24 cellular contexts compared by ENCODE assay signal in the genomic region with DNA sequence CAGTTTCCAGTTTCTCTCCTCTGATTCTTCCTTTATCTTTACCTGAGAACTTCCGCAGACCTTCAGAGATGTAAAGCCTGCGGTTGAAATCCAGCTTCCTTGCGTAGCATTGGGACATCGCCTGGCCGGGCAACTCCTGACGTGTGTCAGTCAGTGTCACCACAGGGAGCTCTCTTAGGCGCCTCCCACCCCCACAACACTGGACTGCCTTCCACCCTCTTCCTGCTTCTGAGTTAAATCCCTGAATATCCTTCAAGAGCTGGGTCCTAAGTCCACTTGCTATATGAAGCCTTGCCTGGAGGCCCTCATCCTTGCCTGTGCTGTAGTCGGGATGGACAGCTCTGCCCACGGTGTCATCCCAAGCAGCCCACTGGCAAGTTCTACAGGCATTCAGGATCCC.
"Had no signal": no experiment of that assay in that cellular context is flagged by ENCODE, and none has a peak within 500 bp of the region (broad histone marks: within the 10 kb centered on the region; RNA-seq: fewer than 3 reads in every experiment).

No MANE protein-coding gene starts in this region.

- H3K9me3 Mint-ChIP-seq: immature natural killer cell; natural killer cell treated with Interleukin-12 subunit alpha and Interleukin-12 subunit beta and Interleukin-15 and Interleukin-18, amount 100 ng/mL, for 72 hours; neural progenitor cell; stimulated activated naive B cell treated with anti-CD40 and anti-IgM and Interleukin-4, amounts not matched to agents 10 μg/mL and 1 μg/mL and 100 μg/mL, for 72 hours; type B pancreatic cell had no signal

- H3K27me3 Mint-ChIP-seq: stimulated activated naive B cell treated with anti-CD40 and anti-IgM and Interleukin-4, amounts not matched to agents 10 μg/mL and 1 μg/mL and 100 μg/mL, for 72 hours; stimulated activated naive CD8-positive, alpha-beta T cell treated with anti-CD3 and anti-CD28 coated beads, Interleukin-15, amount 100 ng/mL, for 72 hours; type B pancreatic cell had no signal

- H3K27ac Mint-ChIP-seq: immature natural killer cell; memory B cell; natural killer cell treated with Interleukin-12 subunit alpha and Interleukin-12 subunit beta and Interleukin-15 and Interleukin-18, amount 100 ng/mL, for 72 hours; neural progenitor cell; stimulated activated naive B cell treated with anti-CD40 and anti-IgM and Interleukin-4, amounts not matched to agents 10 μg/mL and 1 μg/mL and 100 μg/mL, for 72 hours; type B pancreatic cell had no signal

- H3K9ac ChIP-seq: neural progenitor cell, parathyroid adenoma had no signal

- H3K4me3 ChIP-seq: esophagus muscularis mucosa, gastroesophageal sphincter, left lung, lower lobe of right lung, neural progenitor cell, psoas muscle, right lobe of liver, skin epidermis, uterus had no signal

- H3K27ac ChIP-seq: epithelial cell of prostate, left lung, lower lobe of right lung, neural progenitor cell, parathyroid adenoma, right lobe of liver had no signal

- H3K4me1 Mint-ChIP-seq: immature natural killer cell; memory B cell; stimulated activated naive B cell treated with anti-CD40 and anti-IgM and Interleukin-4, amounts not matched to agents 10 μg/mL and 1 μg/mL and 100 μg/mL, for 72 hours had no signal

- H3K27me3 ChIP-seq: esophagus muscularis mucosa, gastroesophageal sphincter, left lung, neural progenitor cell, right lobe of liver, uterus had no signal

- H3K4me1 ChIP-seq: neural progenitor cell, parathyroid adenoma, uterus had no signal

- DNase-seq: effector memory CD4-positive, alpha-beta T cell; glutamatergic neuron; immature natural killer cell; lower lobe of right lung; midbrain; nucleus accumbens; psoas muscle; retina; right lobe of liver; stimulated activated CD4-positive, alpha-beta T cell treated with anti-CD3 and anti-CD28 coated beads, Interleukin-2, amount 100 ng/mL, for 24 hours; stimulated activated CD4-positive, alpha-beta T cell treated with anti-CD3 and anti-CD28 coated beads, Interleukin-4, amount 100 ng/mL, for 4 hours; stimulated activated naive B cell treated with anti-CD40 and anti-IgM and Interleukin-4, amounts not matched to agents 10 μg/mL and 1 μg/mL and 100 μg/mL, for 72 hours; stimulated activated naive CD8-positive, alpha-beta T cell treated with anti-CD3 and anti-CD28 coated beads, Interleukin-15, amount 100 ng/mL, for 72 hours had no signal

- H3K9me3 ChIP-seq: esophagus muscularis mucosa, gastroesophageal sphincter, left lung, lower lobe of right lung, psoas muscle, right lobe of liver, uterus had no signal

- H3K36me3 ChIP-seq: neural progenitor cell, right lobe of liver, uterus had no signal

- H3K36me3 Mint-ChIP-seq: immature natural killer cell; memory B cell; natural killer cell treated with Interleukin-12 subunit alpha and Interleukin-12 subunit beta and Interleukin-15 and Interleukin-18, amount 100 ng/mL, for 72 hours had no signal

- H3K4me3 Mint-ChIP-seq: immature natural killer cell; memory B cell; natural killer cell treated with Interleukin-12 subunit alpha and Interleukin-12 subunit beta and Interleukin-15 and Interleukin-18, amount 100 ng/mL, for 72 hours; neural progenitor cell; stimulated activated naive B cell treated with anti-CD40 and anti-IgM and Interleukin-4, amounts not matched to agents 10 μg/mL and 1 μg/mL and 100 μg/mL, for 72 hours; stimulated activated naive CD8-positive, alpha-beta T cell treated with anti-CD3 and anti-CD28 coated beads, Interleukin-15, amount 100 ng/mL, for 72 hours; type B pancreatic cell had no signal
